Comparison of ENCODE assay signal across 13 cellular contexts in genomic region chr4:151415978-151416377, GRCh38. TPM values are rescaled to one million over a fixed set of nuclear protein-coding genes. Genes with fewer than 3 reads are reported as not detected.
DNase-seq lines count a peak whose midpoint lies in the region; ATAC-seq and TF ChIP-seq lines count a peak whose summit lies in the region.
"Had no signal": no experiment of that assay in that cellular context is flagged by ENCODE, and none has a peak within 500 bp of the region (broad histone marks: within the 10 kb centered on the region; RNA-seq: fewer than 3 reads in every experiment).

No MANE protein-coding gene starts in this region.

- H3K4me3 ChIP-seq in SJCRH30 (no peak overlapping the region), MM.1S (ENCODE audit: low read length) (no peak overlapping the region), upper lobe of right lung (no peak overlapping the region), WERI-Rb-1 (ENCODE audit: low read depth, low read length) (no peak overlapping the region)

- H3F3A ChIP-seq in MM.1S (ENCODE audit: insufficient read depth, low read length): no peaks in the 10 kb centered on the region

- no peak overlapping the region for H2AFZ ChIP-seq in MM.1S (ENCODE audit: low read length)

- ATAC-seq in upper lobe of right lung (no peak), GM21529 (IDR thresholded peaks at IDR 0.05; ENCODE audit: unreplicated experiment) (no peak)
- ATAC-seq: left colon; naive thymus-derived CD4-positive, alpha-beta T cell had no signal

- H3K27me3 ChIP-seq in SJCRH30 (no peaks in the 10 kb centered on the region), MM.1S (replicated peaks; ENCODE audit: insufficient read depth, low read length) (peaks cover 6% of the 10 kb centered on the region), upper lobe of right lung (no peaks in the 10 kb centered on the region), WERI-Rb-1 (ENCODE audit: insufficient read depth, low read depth, severe bottlenecking) (no peaks in the 10 kb centered on the region)

- no peaks in the 10 kb centered on the region for H3K79me2 ChIP-seq in MM.1S (ENCODE audit: low read length)

- H3K4me2 ChIP-seq in MM.1S (ENCODE audit: low read depth, low read length): no peak overlapping the region

- no peaks in the 10 kb centered on the region for H3K9me2 ChIP-seq in MM.1S (replicated peaks; ENCODE audit: insufficient read depth, low read length)

- H3K9me3 ChIP-seq in SJCRH30 (replicated peaks): no peaks in the 10 kb centered on the region
- no peaks in the 10 kb centered on the region for H3K9me3 ChIP-seq in MM.1S (replicated peaks; ENCODE audit: insufficient read depth, low read length)
- H3K9me3 ChIP-seq in upper lobe of right lung: no peaks in the 10 kb centered on the region
- H3K9me3 ChIP-seq in WERI-Rb-1 (ENCODE audit: severe bottlenecking): no peaks in the 10 kb centered on the region

- intact Hi-C loops in upper lobe of right lung (cut with DNase I): no loop called here

- H3K9ac ChIP-seq in MM.1S (ENCODE audit: low read length): no peak overlapping the region

- DNase-seq in GM03348 (ENCODE audit: low spot score) (peak; percentile 65), SJCRH30 (peak in 1 of 2 experiments; percentile 47), fibroblast of gingiva (ENCODE audit: low read depth) (peak; percentile 76), renal cortical epithelial cell (ENCODE audit: low read depth) (peak; percentile 82), MM.1S (no peak), upper lobe of right lung (no peak), WERI-Rb-1 (no peak)
- DNase-seq: left colon; naive thymus-derived CD4-positive, alpha-beta T cell; NCI-H1436 treated with DMSO at 0.1 percent for 48 hours; NCI-H748 treated with DMSO at 0.1 percent for 48 hours; SHP77 had no signal

- TF ChIP-seq CTCF in MM.1S (IDR thresholded peaks at IDR 0.05; ENCODE audit: low read length): no peak
- TF ChIP-seq CTCF in upper lobe of right lung (IDR thresholded peaks at IDR 0.05): no peak
- TF ChIP-seq CTCF in WERI-Rb-1 (IDR thresholded peaks at IDR 0.05; ENCODE audit: low read depth, low read length): no peak

- peak overlapping the region; percentile 69 for H3K27ac ChIP-seq in SJCRH30
- no peak overlapping the region for H3K27ac ChIP-seq in MM.1S (ENCODE audit: low read length)
- no peak overlapping the region for H3K27ac ChIP-seq in upper lobe of right lung
- no peak overlapping the region for H3K27ac ChIP-seq in WERI-Rb-1

- no peaks in the 10 kb centered on the region for H4K20me1 ChIP-seq in MM.1S (ENCODE audit: insufficient read depth, low read length)

- H3K36me3 ChIP-seq in SJCRH30 (no peaks in the 10 kb centered on the region), MM.1S (replicated peaks; ENCODE audit: insufficient read depth, low read length) (no peaks in the 10 kb centered on the region), upper lobe of right lung (no peaks in the 10 kb centered on the region), WERI-Rb-1 (no peaks in the 10 kb centered on the region)

- H3K4me1 ChIP-seq in SJCRH30 (peaks cover 24% of the 10 kb centered on the region), MM.1S (ENCODE audit: low read length) (no peaks in the 10 kb centered on the region), upper lobe of right lung (no peaks in the 10 kb centered on the region)

RNA-seq across cellular contexts. Expression of gene FHIP1A, which starts 7.0 kb away (rescaled TPM):
- 2.1 and 2.7 TPM in 2 replicates for total RNA-seq in SJCRH30 (2014; rRNA removed; shearing (Covaris generic))
- total RNA-seq in renal cortical epithelial cell (17.0 and 19.3 TPM in 2 replicates), upper lobe of right lung (18.4 TPM)

Comparison
In these comparisons a context has a peak if more than half of its experiments do, and no peak if none do; other contexts are left out.
1. DNase-seq: peak in GM03348 (single experiment), fibroblast of gingiva (single experiment) and renal cortical epithelial cell (single experiment); none in MM.1S (single experiment), upper lobe of right lung (single experiment) and WERI-Rb-1 (single experiment).